Comparison of ENCODE assay signal across 11 cellular contexts in the genomic region with DNA sequence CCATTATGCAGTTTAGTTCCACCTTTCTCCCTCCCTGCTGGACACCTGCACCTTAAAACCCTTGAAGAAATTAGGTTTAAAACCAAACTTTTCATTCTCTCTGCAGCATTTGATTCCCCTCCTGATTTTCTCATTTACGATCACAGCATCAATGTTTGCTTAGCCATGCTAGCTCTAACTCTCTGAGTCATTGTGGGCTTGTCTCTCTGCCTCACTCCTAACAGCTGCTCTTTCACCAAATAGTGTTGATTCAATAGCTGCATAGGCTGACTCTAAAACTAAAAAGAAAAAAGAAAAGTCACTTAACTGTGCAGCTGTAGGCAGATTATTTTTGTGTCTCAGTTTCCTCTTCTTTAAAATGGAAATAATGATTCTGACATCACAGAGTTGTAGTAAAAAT.
DNase-seq lines count a peak whose midpoint lies in the region; TF ChIP-seq lines count a peak whose summit lies in the region.
"Had no signal": no experiment of that assay in that cellular context is flagged by ENCODE, and none has a peak within 500 bp of the region (broad histone marks: within the 10 kb centered on the region; RNA-seq: fewer than 3 reads in every experiment).

No MANE protein-coding gene starts in this region.

- 90 to 94% (median 93%) methylated on average over 1 of the region's 1 CpG for WGBS in spleen, 5 donors

- H3K9me3 ChIP-seq in spleen: no peaks in the 10 kb centered on the region
- H3K9me3 ChIP-seq in MM.1S (replicated peaks; ENCODE audit: insufficient read depth, low read length): no peaks in the 10 kb centered on the region
- H3K9me3 ChIP-seq: adrenal gland had no signal

- no peaks in the 10 kb centered on the region for H3K4me1 ChIP-seq in spleen
- H3K4me1 ChIP-seq in MM.1S (ENCODE audit: low read length): no peaks in the 10 kb centered on the region
- H3K4me1 ChIP-seq: adrenal gland had no signal

- H3K27me3 ChIP-seq in spleen (replicated peaks in 1 of 7) (no peaks in the 10 kb centered on the region), MM.1S (replicated peaks; ENCODE audit: insufficient read depth, low read length) (no peaks in the 10 kb centered on the region)
- H3K27me3 ChIP-seq: adrenal gland had no signal

- H3K9ac ChIP-seq in MM.1S (ENCODE audit: low read length): no peak overlapping the region

- H3K27ac ChIP-seq in spleen (no peak overlapping the region), MM.1S (ENCODE audit: low read length) (no peak overlapping the region)
- H3K27ac ChIP-seq: adrenal gland had no signal

- no peaks in the 10 kb centered on the region for H4K20me1 ChIP-seq in MM.1S (ENCODE audit: insufficient read depth, low read length)

- TF ChIP-seq POLR2A in spleen (IDR thresholded peaks at IDR 0.05): no peak

- H3K4me2 ChIP-seq in MM.1S (ENCODE audit: low read depth, low read length): no peak overlapping the region

- peak; percentile 19 for DNase-seq in HT-29 (ENCODE audit: low spot score)
- DNase-seq in NCI-H460 (ENCODE audit: extremely low read depth, low read depth): peak; percentile 28
- peak; percentile 27 for DNase-seq in brain pericyte (ENCODE audit: low read depth, low spot score)
- peak; percentile 13 for DNase-seq in skeletal muscle cell (ENCODE audit: low read depth)
- no peak for DNase-seq in spleen
- no peak for DNase-seq in MM.1S
- no peak for DNase-seq in mesenteric fat pad (ENCODE audit: low spot score)
- DNase-seq: activated CD4-positive, alpha-beta T cell treated with anti-CD3 and anti-CD28 coated beads for 36 hours; activated T-cell treated with anti-CD3 and anti-CD28 coated beads, Interleukin-2, amount 50 U/mL, for 24 hours; adrenal gland; T-cell had no signal

- H2AFZ ChIP-seq in MM.1S (ENCODE audit: low read length): no peak overlapping the region

- no peaks in the 10 kb centered on the region for H3F3A ChIP-seq in MM.1S (ENCODE audit: insufficient read depth, low read length)

- no peak overlapping the region for H3K4me3 ChIP-seq in skeletal muscle cell (ENCODE audit: low read depth, low read length)
- H3K4me3 ChIP-seq in spleen: no peak overlapping the region
- no peak overlapping the region for H3K4me3 ChIP-seq in MM.1S (ENCODE audit: low read length)
- H3K4me3 ChIP-seq: adrenal gland had no signal

- TF ChIP-seq CTCF in spleen (IDR thresholded peaks at IDR 0.05 in 8 of 11, conservative IDR thresholded peaks at IDR 0.05 in 3 of 11) (no peak), MM.1S (IDR thresholded peaks at IDR 0.05; ENCODE audit: low read length) (no peak)

- H3K9me2 ChIP-seq in MM.1S (replicated peaks; ENCODE audit: insufficient read depth, low read length): no peaks in the 10 kb centered on the region

- no peaks in the 10 kb centered on the region for H3K79me2 ChIP-seq in MM.1S (ENCODE audit: low read length)

- no peaks in the 10 kb centered on the region for H3K36me3 ChIP-seq in spleen
- H3K36me3 ChIP-seq in MM.1S (replicated peaks; ENCODE audit: insufficient read depth, low read length): no peaks in the 10 kb centered on the region
- H3K36me3 ChIP-seq: adrenal gland had no signal

- intact Hi-C loops in spleen (cut with DNase I; ENCODE audit: low total_unique reads): no loop called here

Comparison
In these comparisons a context has a peak if more than half of its experiments do, and no peak if none do; other contexts are left out.
1. DNase-seq: peak in HT-29 (single experiment), NCI-H460 (single experiment), brain pericyte (single experiment) and skeletal muscle cell (single experiment); none in spleen (single experiment), MM.1S (single experiment) and mesenteric fat pad (single experiment).